23 cellular contexts compared by ENCODE assay signal in genomic region chr10:124459395-124459794, GRCh38. TPM values are rescaled to one million over a fixed set of nuclear protein-coding genes. Genes with fewer than 3 reads are reported as not detected.
"Had no signal": no experiment of that assay in that cellular context is flagged by ENCODE, and none has a peak within 500 bp of the region (broad histone marks: within the 10 kb centered on the region; RNA-seq: fewer than 3 reads in every experiment).

No MANE protein-coding gene starts in this region.

- H3K4me3 Mint-ChIP-seq: mesothelial cell of epicardium, natural killer cell had no signal

- H3K9me3 Mint-ChIP-seq: natural killer cell, neural crest cell had no signal

- H3K9me3 ChIP-seq: heart right ventricle, stomach, thoracic aorta, transverse colon had no signal

- H3K36me3 Mint-ChIP-seq: mesothelial cell of epicardium, natural killer cell had no signal

- H3K4me3 ChIP-seq: coronary artery, heart right ventricle, stomach, thoracic aorta, transverse colon had no signal

- ATAC-seq: esophagus mucosa, heart right ventricle, left lobe of liver, natural killer cell, right cardiac atrium had no signal

- H3K27ac Mint-ChIP-seq: mesothelial cell of epicardium, natural killer cell had no signal

- H3K36me3 ChIP-seq: heart right ventricle, stomach, thoracic aorta, transverse colon had no signal

- H3K27ac ChIP-seq: coronary artery, heart right ventricle, stomach, thoracic aorta, transverse colon had no signal

- DNase-seq: effector CD4-positive, alpha-beta T cell; heart right ventricle; hypothalamus; islet precursor cell; natural killer cell; posterior cingulate gyrus; right cardiac atrium; small intestine; stimulated activated CD4-positive, alpha-beta T cell treated with anti-CD3 and anti-CD28 coated beads, Interleukin-12 subunit alpha, Interleukin-12 subunit beta, amount 100 ng/mL, for 4 hours; stimulated activated naive CD4-positive, alpha-beta T cell; stomach; substantia nigra; transverse colon had no signal

RNA-seq across cellular contexts. Expression of gene NKX1-2, which starts 9.6 kb away (rescaled TPM):
- total RNA-seq: dermis microvascular lymphatic vessel endothelial cell, fibroblast of lung, heart right ventricle, mesothelial cell of epicardium, myocyte, natural killer cell, neural crest cell, osteocyte, right cardiac atrium, stomach, thoracic aorta, transverse colon had no signal
- polyA plus RNA-seq: fibroblast of lung, heart right ventricle, right cardiac atrium had no signal
